ENCODE assay signal across 8 cellular contexts in the genomic region with DNA sequence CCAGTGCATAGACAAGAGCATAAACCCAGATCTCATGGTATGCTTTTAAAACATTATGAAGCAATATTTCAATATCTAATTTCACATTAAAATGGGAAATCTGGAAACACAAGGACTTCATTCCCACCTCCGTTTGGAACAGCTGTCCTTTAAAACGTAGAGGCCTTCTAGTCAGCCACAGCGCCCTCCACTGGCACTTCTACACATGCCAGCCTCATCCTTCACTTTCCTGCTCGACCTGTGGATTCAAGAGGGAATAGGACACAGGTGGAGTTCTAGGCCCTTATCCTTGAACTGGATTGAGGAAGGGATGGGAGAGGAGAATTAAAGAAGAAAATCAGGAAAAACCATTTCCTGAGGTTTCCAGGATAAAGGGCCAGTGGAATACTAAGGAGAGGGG.
DNase-seq lines count a peak whose midpoint lies in the region; TF ChIP-seq lines count a peak whose summit lies in the region.

No MANE protein-coding gene starts in this region.

- peaks cover 3% of the 10 kb centered on the region for H3K36me3 Mint-ChIP-seq in IgD-negative memory B cell
- H3K36me3 Mint-ChIP-seq in neural crest cell (ENCODE audit: low read depth) = no peaks in the 10 kb centered on the region

- peak overlapping the region in 3 of 4 donors; percentile 19 to 61 (median 58) for H3K4me3 Mint-ChIP-seq in IgD-negative memory B cell
- H3K4me3 Mint-ChIP-seq in neural crest cell = no peak overlapping the region

- no peaks in the 10 kb centered on the region for H3K36me3 ChIP-seq in brain microvascular endothelial cell (replicated peaks)

- peak overlapping the region in 2 of 3 donors; percentile 71 to 72 for H3K27ac Mint-ChIP-seq in IgD-negative memory B cell
- peak overlapping the region; percentile 83 for H3K27ac Mint-ChIP-seq in neural crest cell (ENCODE audit: unreplicated experiment)

- in situ Hi-C loops in brain microvascular endothelial cell (cut with HindIII; ENCODE audit: low pct_ligation_motif_present, low sequenced_read_pairs) = no loop called here

- DNase-seq in DMS153 (lab: John Stamatoyannopoulos, UW) (peak; percentile 6), DMS153 treated with DMSO at 0.1 percent for 48 hours (lab: John Stamatoyannopoulos, UW; ENCODE audit: unreplicated experiment) (no peak), brain microvascular endothelial cell (no peak), neural crest cell (ENCODE audit: low read depth, low spot score) (peak; percentile 33), NCI-H2107 (lab: John Stamatoyannopoulos, UW) (no peak), GF-D8 (lab: John Stamatoyannopoulos, UW) (no peak), hippocampal formation (lab: John Stamatoyannopoulos, UW) (no peak)

- H3K9me3 Mint-ChIP-seq in IgD-negative memory B cell (no peaks in the 10 kb centered on the region), neural crest cell (no peaks in the 10 kb centered on the region)

- H3K4me1 Mint-ChIP-seq in IgD-negative memory B cell (peaks cover 27 to 44% (median 35%) of the 10 kb centered on the region in 3 donors), neural crest cell (peaks cover 61% of the 10 kb centered on the region)

- no peaks in the 10 kb centered on the region for H3K27me3 ChIP-seq in brain microvascular endothelial cell (replicated peaks)

- TF ChIP-seq CTCF in brain microvascular endothelial cell (IDR thresholded peaks at IDR 0.05; ENCODE audit: low read depth, low read length, missing control alignments) (peak; percentile 79), neural crest cell (conservative IDR thresholded peaks at IDR 0.05) (peak; percentile 61)

- no peak overlapping the region for H3K27ac ChIP-seq in brain microvascular endothelial cell

- H3K4me3 ChIP-seq in brain microvascular endothelial cell (ENCODE audit: low read depth, low read length) = no peak overlapping the region

- H3K27me3 Mint-ChIP-seq in IgD-negative memory B cell (no peaks in the 10 kb centered on the region), neural crest cell (ENCODE audit: low read depth) (no peaks in the 10 kb centered on the region)

Comparison
In these comparisons a context has a peak if more than half of its experiments do, and no peak if none do; other contexts are left out.
1. DNase-seq: peak in DMS153 (single experiment) and neural crest cell (single experiment); none in DMS153 treated with DMSO at 0.1 percent for 48 hours (single experiment), brain microvascular endothelial cell (single experiment), NCI-H2107 (single experiment), GF-D8 (single experiment) and hippocampal formation (0 of 2).